23 cellular contexts compared by ENCODE assay signal in the genomic region with DNA sequence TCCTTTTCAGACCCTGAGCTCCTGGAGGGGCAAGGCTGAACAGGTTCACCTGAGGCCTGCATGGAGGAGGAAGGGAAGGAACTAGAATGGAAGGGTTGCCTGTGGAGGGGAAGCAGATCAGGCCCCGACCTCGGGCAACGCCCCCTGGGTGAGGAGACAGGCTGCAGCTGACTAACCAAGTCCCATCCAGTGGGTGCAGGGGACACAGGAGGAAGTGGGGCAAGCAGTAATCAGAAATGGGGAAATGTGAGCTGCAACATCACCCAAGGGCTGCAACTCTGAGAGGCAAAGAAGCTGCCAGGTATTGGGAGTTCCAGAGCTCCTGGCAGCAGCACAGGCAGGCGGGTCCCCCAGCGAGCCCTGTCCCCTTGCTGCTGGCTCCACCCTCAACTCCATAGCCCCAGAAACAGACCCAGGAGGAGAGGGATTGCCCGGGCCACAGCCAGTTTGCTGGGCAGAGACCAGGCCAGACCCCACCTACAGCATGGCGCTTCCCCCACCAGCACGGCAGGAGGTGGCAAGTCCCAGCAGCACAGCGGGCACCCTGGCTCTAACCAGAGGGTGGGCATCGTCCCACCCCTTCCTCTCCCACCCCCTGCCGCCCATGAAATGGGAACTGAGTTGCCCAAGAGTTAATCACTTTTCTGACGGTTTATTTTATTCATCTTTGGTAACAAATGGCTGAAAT. TPM values are rescaled to one million over a fixed set of nuclear protein-coding genes. Genes with fewer than 3 reads are reported as not detected.
DNase-seq lines count a peak whose midpoint lies in the region; ATAC-seq, FAIRE-seq and TF ChIP-seq lines count a peak whose summit lies in the region.
"Had no signal": no experiment of that assay in that cellular context is flagged by ENCODE, and none has a peak within 500 bp of the region (broad histone marks: within the 10 kb centered on the region; RNA-seq: fewer than 3 reads in every experiment).

No MANE protein-coding gene starts in this region.

- no peak overlapping the region for H3K4me3 Mint-ChIP-seq in stimulated activated naive CD8-positive, alpha-beta T cell treated with anti-CD3 and anti-CD28 coated beads, Interleukin-15, amount 100 ng/mL, for 72 hours
- H3K4me3 Mint-ChIP-seq: WTC11 had no signal

- peaks cover 47% of the 10 kb centered on the region for H3K4me1 ChIP-seq in SJSA1 (replicated peaks)
- H3K4me1 ChIP-seq in mucosa of descending colon (ENCODE audit: low read depth) = no peaks in the 10 kb centered on the region

- no peaks in the 10 kb centered on the region for H3K9me3 ChIP-seq in SJSA1 (replicated peaks)
- no peaks in the 10 kb centered on the region for H3K9me3 ChIP-seq in mucosa of descending colon
- H3K9me3 ChIP-seq: tibial artery had no signal

- no peaks in the 10 kb centered on the region for H3K27me3 Mint-ChIP-seq in stimulated activated naive CD8-positive, alpha-beta T cell treated with anti-CD3 and anti-CD28 coated beads, Interleukin-15, amount 100 ng/mL, for 72 hours

- TF ChIP-seq CTCF in mucosa of descending colon (IDR thresholded peaks at IDR 0.05) = no peak

- H3K27ac Mint-ChIP-seq in stimulated activated naive CD8-positive, alpha-beta T cell treated with anti-CD3 and anti-CD28 coated beads, Interleukin-15, amount 100 ng/mL, for 72 hours = peak overlapping the region in 1 of 2 donors; percentile 88

- DNase-seq in GF-D8 (lab: John Stamatoyannopoulos, UW) (peak; percentile 68), Kasumi-1 (lab: John Stamatoyannopoulos, UW) (peak; percentile 88 to 92), SJSA1 (ENCODE audit: low read depth in 1 of 2, low spot score in 2 of 2) (no peak), mucosa of descending colon (no peak), GM19239 (ENCODE audit: insufficient read length, low spot score) (no peak)
- no peak for DNase-seq in stimulated activated naive CD8-positive, alpha-beta T cell treated with anti-CD3 and anti-CD28 coated beads, Interleukin-15, amount 100 ng/mL, for 72 hours
- DNase-seq: activated CD4-positive, alpha-beta T cell treated with anti-CD3 and anti-CD28 coated beads, Interleukin-2, amount 50 U/mL, for 4 hours; activated gamma-delta T cell; amniotic stem cell; cortex of kidney; mammary epithelial cell; NCI-H2171 treated with DMSO at 0.1 percent for 48 hours; NCI-H524 treated with DMSO at 0.1 percent for 48 hours; occipital lobe; OCI-M1; SHP77 treated with DMSO at 0.1 percent for 48 hours; stimulated activated CD4-positive, alpha-beta T cell treated with anti-CD3 and anti-CD28 coated beads, Interleukin-4, amount 100 ng/mL, for 4 hours; stimulated activated naive CD8-positive, alpha-beta T cell treated with anti-CD3 and anti-CD28 coated beads, Interleukin-15, Interleukin-2, amounts not matched to agents 100 U/mL and 50 U/mL, for 24 hours; tibial artery had no signal

- H3K27ac ChIP-seq in SJSA1 = peak overlapping the region; percentile 45; the same call in 1 of the 2 replicates

- H3K9me3 Mint-ChIP-seq in stimulated activated naive CD8-positive, alpha-beta T cell treated with anti-CD3 and anti-CD28 coated beads, Interleukin-15, amount 100 ng/mL, for 72 hours = no peaks in the 10 kb centered on the region

- no peak for FAIRE-seq in GM19239 (lab: Jason Lieb, UNC)
- FAIRE-seq: GM12878, keratinocyte had no signal

- H3K36me3 ChIP-seq in SJSA1 (peaks cover 61% of the 10 kb centered on the region), mucosa of descending colon (ENCODE audit: low read depth) (no peaks in the 10 kb centered on the region)

- peaks cover 5% of the 10 kb centered on the region for H3K4me1 Mint-ChIP-seq in stimulated activated naive CD8-positive, alpha-beta T cell treated with anti-CD3 and anti-CD28 coated beads, Interleukin-15, amount 100 ng/mL, for 72 hours
- H3K4me1 Mint-ChIP-seq: WTC11 had no signal

- intact Hi-C loops in mucosa of descending colon (cut with DNase I, micrococcal nuclease) = no loop called here

- H3K4me3 ChIP-seq in SJSA1 = no peak overlapping the region
- no peak overlapping the region for H3K4me3 ChIP-seq in mucosa of descending colon
- H3K4me3 ChIP-seq: GM12878, tibial artery had no signal

- ATAC-seq in mucosa of descending colon = peak; percentile 17
- ATAC-seq in HG03442 (IDR thresholded peaks at IDR 0.05; ENCODE audit: unreplicated experiment) = no peak
- no peak for ATAC-seq in stimulated activated naive CD8-positive, alpha-beta T cell treated with anti-CD3 and anti-CD28 coated beads, Interleukin-15, amount 100 ng/mL, for 72 hours
- ATAC-seq: GM12878; stimulated activated naive CD8-positive, alpha-beta T cell treated with anti-CD3 and anti-CD28 coated beads, Interleukin-15, Interleukin-2, amounts not matched to agents 100 U/mL and 50 U/mL, for 24 hours; WTC11 had no signal

- no peaks in the 10 kb centered on the region for H3K27me3 ChIP-seq in SJSA1 (replicated peaks)
- H3K27me3 ChIP-seq: tibial artery had no signal

RNA-seq across cellular contexts. Expression of a gene that starts 38.5 kb away (rescaled TPM):
- 133 and 157 TPM in 2 replicates for total RNA-seq in SJSA1 (2014; rRNA removed; shearing (Covaris generic))
- 10 to 100 TPM; 46.5 to 84.7 (median 58.8) TPM for total RNA-seq in mucosa of descending colon

RNA-seq across cellular contexts. Expression of a gene that starts 38.7 kb away (rescaled TPM):
- 2.5 and 4.9 TPM in 2 replicates for total RNA-seq in SJSA1 (2014; rRNA removed; shearing (Covaris generic))
- 1 to 10 TPM; 6.9 to 9.1 (median 7.7) TPM for total RNA-seq in mucosa of descending colon

Comparison
In these comparisons a context has a peak if more than half of its experiments do, and no peak if none do; other contexts are left out.
1. DNase-seq: peak in GF-D8 (single experiment) and Kasumi-1 (2 of 2); none in SJSA1 (0 of 2), mucosa of descending colon (0 of 3), stimulated activated naive CD8-positive, alpha-beta T cell treated with anti-CD3 and anti-CD28 coated beads, Interleukin-15, amount 100 ng/mL, for 72 hours (0 of 2) and GM19239 (single experiment).